ENCODE assay signal across 25 cellular contexts in the genomic region with DNA sequence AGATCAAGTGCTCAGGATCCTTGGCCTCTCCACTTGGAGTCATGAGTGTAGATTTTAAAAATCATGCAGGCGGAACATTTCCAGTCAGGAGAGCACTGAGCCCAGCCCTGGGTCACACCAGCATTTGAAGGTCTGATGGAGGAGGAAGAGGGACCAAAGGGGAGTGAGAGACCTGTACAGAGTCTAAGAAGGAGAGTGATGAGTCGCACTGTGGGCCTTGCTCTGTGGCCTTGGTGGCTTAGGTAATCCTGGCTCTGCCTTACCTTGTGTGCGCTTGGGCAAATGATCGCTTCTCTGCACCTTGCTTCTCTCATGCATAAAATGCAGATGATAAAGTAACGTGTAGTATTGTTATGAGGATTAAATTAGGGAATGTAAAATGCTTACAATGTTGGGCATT.
"Had no signal": no experiment of that assay in that cellular context is flagged by ENCODE, and none has a peak within 500 bp of the region (broad histone marks: within the 10 kb centered on the region; RNA-seq: fewer than 3 reads in every experiment).

No MANE protein-coding gene starts in this region.

- H3K27me3 Mint-ChIP-seq: activated naive CD8-positive, alpha-beta T cell; activated T-cell treated with anti-CD3 and anti-CD28 coated beads, Interleukin-2, amount 50 U/mL, for 24 hours had no signal

- H3K27ac Mint-ChIP-seq: activated naive CD8-positive, alpha-beta T cell; activated T-cell treated with anti-CD3 and anti-CD28 coated beads, Interleukin-2, amount 50 U/mL, for 24 hours had no signal

- H3K9me3 ChIP-seq: gastroesophageal sphincter, heart left ventricle, neutrophil, ovary, prostate gland, spleen, thyroid gland, upper lobe of right lung had no signal

- DNase-seq: activated CD4-positive, alpha-beta T cell treated with anti-CD3 and anti-CD28 coated beads, Interleukin-2, amount 50 U/mL, for 1 hour; activated CD8-positive, alpha-beta memory T cell treated with anti-CD3 and anti-CD28 coated beads for 24 hours; activated CD8-positive, alpha-beta memory T cell treated with anti-CD3 and anti-CD28 coated beads, Interleukin-2, amount 50 U/mL, for 4 hours; activated effector memory CD4-positive, alpha-beta T cell treated with anti-CD3 and anti-CD28 coated beads, Interleukin-2, amount 50 U/mL, for 16 hours; activated T-cell treated with anti-CD3 and anti-CD28 coated beads, Interleukin-2, amount 50 U/mL, for 24 hours; heart left ventricle; naive thymus-derived CD4-positive, alpha-beta T cell; ovary; spleen; stimulated activated CD4-positive, alpha-beta T cell treated with anti-CD3 and anti-CD28 coated beads, Interleukin-4, amount 100 ng/mL, for 1 hour; stimulated activated naive CD4-positive, alpha-beta T cell treated with Interleukin-2 at 50 U/mL for 16 hours; substantia nigra; SW 1271; thyroid gland; upper lobe of right lung had no signal

- H3K27me3 ChIP-seq: cardiac muscle cell, gastroesophageal sphincter, heart left ventricle, ovary, thyroid gland, upper lobe of right lung had no signal

- ATAC-seq: activated CD4-positive, CD25-positive, alpha-beta regulatory T cell treated with anti-CD3 and anti-CD28 coated beads, Interleukin-2, amount 50 U/mL, for 24 hours; gastroesophageal sphincter; heart left ventricle; left lobe of liver; naive thymus-derived CD4-positive, alpha-beta T cell; upper lobe of right lung had no signal

- H3K27ac ChIP-seq: cardiac muscle cell, epithelial cell of prostate, gastroesophageal sphincter, heart left ventricle, neutrophil, ovary, prostate gland, spleen, thyroid gland, upper lobe of right lung, VCaP had no signal

- H3K4me3 ChIP-seq: cardiac muscle cell, gastroesophageal sphincter, heart left ventricle, lung, ovary, prostate gland, spleen, thyroid gland, upper lobe of right lung had no signal

- H3K36me3 ChIP-seq: cardiac muscle cell, gastroesophageal sphincter, neutrophil, ovary, prostate gland, spleen, thyroid gland, upper lobe of right lung had no signal

- H3K4me1 ChIP-seq: prostate gland had no signal

- H3K4me3 Mint-ChIP-seq: activated naive CD8-positive, alpha-beta T cell; activated T-cell treated with anti-CD3 and anti-CD28 coated beads, Interleukin-2, amount 50 U/mL, for 24 hours had no signal

- H3K9me3 Mint-ChIP-seq: activated T-cell treated with anti-CD3 and anti-CD28 coated beads, Interleukin-2, amount 50 U/mL, for 24 hours had no signal
